ENCODE assay signal across 11 cellular contexts in genomic region chr20:54474866-54475265, GRCh38. TPM values are rescaled to one million over a fixed set of nuclear protein-coding genes. Genes with fewer than 3 reads are reported as not detected.
DNase-seq lines count a peak whose midpoint lies in the region; ATAC-seq, FAIRE-seq and TF ChIP-seq lines count a peak whose summit lies in the region.
"Had no signal": no experiment of that assay in that cellular context is flagged by ENCODE, and none has a peak within 500 bp of the region (broad histone marks: within the 10 kb centered on the region; RNA-seq: fewer than 3 reads in every experiment).

No MANE protein-coding gene starts in this region.

- DNase-seq in A673 (ENCODE audit: low spot score) (no peak), left ventricle myocardium inferior (no peak), psoas muscle (no peak), NCI-H446 (lab: John Stamatoyannopoulos, UW) (no peak), HAP-1 (ENCODE audit: low spot score in 2 of 2) (no peak), small intestine (no peak)
- DNase-seq: T1000 had no signal

- H3K4me1 ChIP-seq in A673 (ENCODE audit: insufficient read depth, low read length, poor library complexity, severe bottlenecking): peaks cover 30% of the 10 kb centered on the region
- H3K4me1 ChIP-seq in left ventricle myocardium inferior: peaks cover 33% of the 10 kb centered on the region
- peaks cover 7% of the 10 kb centered on the region for H3K4me1 ChIP-seq in psoas muscle
- no peaks in the 10 kb centered on the region for H3K4me1 ChIP-seq in HAP-1
- no peaks in the 10 kb centered on the region for H3K4me1 ChIP-seq in small intestine (ENCODE audit: control insufficient read depth in 2 of 2, insufficient read depth in 1 of 2, low read depth in 1 of 2, low read length in 1 of 2)
- H3K4me1 ChIP-seq: BLaER1 had no signal

- H3K9me3 ChIP-seq in A673 (ENCODE audit: low read depth, low read length, poor library complexity, severe bottlenecking) (no peaks in the 10 kb centered on the region), left ventricle myocardium inferior (replicated peaks) (no peaks in the 10 kb centered on the region), psoas muscle (no peaks in the 10 kb centered on the region), HAP-1 (no peaks in the 10 kb centered on the region), small intestine (ENCODE audit: control insufficient read depth, low read depth) (no peaks in the 10 kb centered on the region)

- H3K27me3 Mint-ChIP-seq in T-helper 1 cell treated with Interleukin-12 subunit alpha and Interleukin-12 subunit beta and Interleukin-4 antibody, amounts not matched to agents 30 μg/mL and 1 μg/mL, for 36 hours (ENCODE audit: low read depth): peaks cover 40% of the 10 kb centered on the region

- CTCF ChIA-PET in A673 (lab: Charles Lee): no interaction called here

- FAIRE-seq in small intestine (lab: Jason Lieb, UNC): no peak

- H3K27ac ChIP-seq in A673 (ENCODE audit: low read depth, low read length, poor library complexity, severe bottlenecking): no peak overlapping the region
- H3K27ac ChIP-seq in left ventricle myocardium inferior (replicated peaks): peak overlapping the region; percentile 55
- H3K27ac ChIP-seq in psoas muscle: peak overlapping the region; percentile 81
- no peak overlapping the region for H3K27ac ChIP-seq in small intestine (ENCODE audit: low read depth in 1 of 2, low read length in 1 of 2)
- H3K27ac ChIP-seq: BLaER1, KMS-11 had no signal

- no TSS peak for BruUV-seq in A673 (replicated peaks; lab: Mats Ljungman, UMichigan)

- H3K4me3 ChIP-seq in A673 (ENCODE audit: low read depth, low read length, poor library complexity, severe bottlenecking) (peak overlapping the region; percentile 61), left ventricle myocardium inferior (peak overlapping the region; percentile 83), psoas muscle (peak overlapping the region; percentile 79), HAP-1 (no peak overlapping the region), small intestine (ENCODE audit: low read depth in 1 of 2, low read length in 2 of 2) (no peak overlapping the region)
- H3K4me3 ChIP-seq: BLaER1 had no signal

- no peaks in the 10 kb centered on the region for H3K36me3 ChIP-seq in A673 (ENCODE audit: insufficient read depth, low read length, poor library complexity, severe bottlenecking)
- no peaks in the 10 kb centered on the region for H3K36me3 ChIP-seq in left ventricle myocardium inferior
- no peaks in the 10 kb centered on the region for H3K36me3 ChIP-seq in psoas muscle (ENCODE audit: insufficient read depth in 1 of 2, low read depth in 1 of 2)
- no peaks in the 10 kb centered on the region for H3K36me3 ChIP-seq in HAP-1 (replicated peaks)
- no peaks in the 10 kb centered on the region for H3K36me3 ChIP-seq in small intestine (ENCODE audit: control insufficient read depth in 2 of 2, insufficient read depth in 2 of 2, low read length in 2 of 2)
- H3K36me3 ChIP-seq: BLaER1 had no signal

- no peak overlapping the region for H3K27ac Mint-ChIP-seq in T-helper 1 cell treated with Interleukin-12 subunit alpha and Interleukin-12 subunit beta and Interleukin-4 antibody, amounts not matched to agents 30 μg/mL and 1 μg/mL, for 36 hours

- POLR2A ChIA-PET in A673 (lab: Charles Lee; ENCODE audit: low non-redundant PET): no interaction called here

- H3K9me3 Mint-ChIP-seq in T-helper 1 cell treated with Interleukin-12 subunit alpha and Interleukin-12 subunit beta and Interleukin-4 antibody, amounts not matched to agents 30 μg/mL and 1 μg/mL, for 36 hours: peaks cover 3% of the 10 kb centered on the region

- 6 to 13% (median 10%) methylated on average over 10 of the region's 10 CpGs for WGBS in psoas muscle, 3 donors
- 4 to 11% (median 5%) methylated on average over 10 of the region's 10 CpGs for WGBS in small intestine, 3 donors

- no peaks in the 10 kb centered on the region for H3K27me3 ChIP-seq in A673 (replicated peaks; ENCODE audit: insufficient read depth, low read depth, low read length, poor library complexity)
- H3K27me3 ChIP-seq in left ventricle myocardium inferior (ENCODE audit: low read depth): peaks cover 36% of the 10 kb centered on the region
- no peaks in the 10 kb centered on the region for H3K27me3 ChIP-seq in psoas muscle (ENCODE audit: insufficient read depth in 3 of 3, low read length in 2 of 3)
- peaks cover 39% of the 10 kb centered on the region for H3K27me3 ChIP-seq in HAP-1 (ENCODE audit: low read depth)
- peaks cover 11 to 13% of the 10 kb centered on the region in 2 donors for H3K27me3 ChIP-seq in small intestine (ENCODE audit: control insufficient read depth in 2 of 2, insufficient read depth in 2 of 2, low read length in 2 of 2)
- H3K27me3 ChIP-seq: BLaER1 had no signal

- in situ Hi-C loops in HAP-1 (cut with MboI; ENCODE audit: low sequenced_read_pairs): no loop called here

- H3K4me1 Mint-ChIP-seq in T-helper 1 cell treated with Interleukin-12 subunit alpha and Interleukin-12 subunit beta and Interleukin-4 antibody, amounts not matched to agents 30 μg/mL and 1 μg/mL, for 36 hours (ENCODE audit: low read depth): peaks cover 21% of the 10 kb centered on the region

- H3K36me3 Mint-ChIP-seq in T-helper 1 cell treated with Interleukin-12 subunit alpha and Interleukin-12 subunit beta and Interleukin-4 antibody, amounts not matched to agents 30 μg/mL and 1 μg/mL, for 36 hours (ENCODE audit: low read depth): no peaks in the 10 kb centered on the region

- intact Hi-C loops in A673 (cut with micrococcal nuclease; ENCODE audit: unreplicated experiment): loop anchor here (5.0 kb wide), 2 partner anchors 147 to 258 kb away; no protein-coding TSS in a partner anchor
- intact Hi-C loops in left ventricle myocardium inferior (cut with micrococcal nuclease): no loop called here
- intact Hi-C loops in psoas muscle (cut with DNase I): loop anchor here in 1 of 2 donors (5.0 to 10.0 kb wide), 2 partner anchors 142 to 250 kb away; no protein-coding TSS in a partner anchor

- peak overlapping the region; percentile 62 for H3K4me3 Mint-ChIP-seq in T-helper 1 cell treated with Interleukin-12 subunit alpha and Interleukin-12 subunit beta and Interleukin-4 antibody, amounts not matched to agents 30 μg/mL and 1 μg/mL, for 36 hours

- ATAC-seq in psoas muscle (peak in 3 of 4 donors; percentile 6 to 20 (median 16)), HG03196 (IDR thresholded peaks at IDR 0.05; ENCODE audit: unreplicated experiment) (no peak)

- TF ChIP-seq CTCF in A673 (conservative IDR thresholded peaks at IDR 0.05; ENCODE audit: low read depth, low read length) (no peak), left ventricle myocardium inferior (IDR thresholded peaks at IDR 0.05; ENCODE audit: borderline replicate concordance) (no peak), psoas muscle (IDR thresholded peaks at IDR 0.05) (no peak)

RNA-seq across cellular contexts. Expression of gene DOK5, which starts 0.5 kb away (rescaled TPM):
- total RNA-seq in A673 (2021): 4.9 and 5.4 TPM in 2 replicates
- 14.3 TPM for total RNA-seq in left ventricle myocardium inferior
- 10 to 100 TPM; 11.7 to 25.5 (median 14.5) TPM for total RNA-seq in psoas muscle
- polyA plus RNA-seq in psoas muscle: 10 to 100 TPM in 1 of 3 donors, 1 to 10 TPM in 2; 7.4 to 13.3 (median 9.1) TPM
- polyA plus RNA-seq in small intestine: 1 to 10 TPM in 2 of 3 donors, not detected in 1; 1.1 to 1.9 TPM

Comparison
In these comparisons a context has a peak if more than half of its experiments do, and no peak if none do; other contexts are left out.
1. H3K27ac ChIP-seq: peak in left ventricle myocardium inferior (single experiment) and psoas muscle (single experiment); none in A673 (single experiment) and small intestine (0 of 2).
2. H3K4me3 ChIP-seq: peak in A673 (single experiment), left ventricle myocardium inferior (single experiment) and psoas muscle (single experiment); none in HAP-1 (single experiment) and small intestine (0 of 2).